In genomic region chr21:36428789-36429671, GRCh38 we compare ENCODE assay signal across 8 cellular contexts. TPM values are rescaled to one million over a fixed set of nuclear protein-coding genes. Genes with fewer than 3 reads are reported as not detected.
DNase-seq lines count a peak whose midpoint lies in the region; ATAC-seq and TF ChIP-seq lines count a peak whose summit lies in the region.

No MANE protein-coding gene starts in this region.

- no peak for DNase-seq in SK-N-SH
- DNase-seq in activated CD8-positive, alpha-beta T cell treated with anti-CD3 and anti-CD28 coated beads, Interleukin-2, amount 10 ng/mL, durations not matched to agents 7 days and 5 days: no peak
- DNase-seq in iris pigment epithelial cell (ENCODE audit: low read depth): peak; percentile 40
- DNase-seq in stimulated activated naive CD8-positive, alpha-beta T cell treated with anti-CD3 and anti-CD28 coated beads, Interleukin-15, amount 100 ng/mL, for 72 hours: no peak
- no peak for DNase-seq in activated CD4-positive, alpha-beta T cell treated with anti-CD3 and anti-CD28 coated beads, Interleukin-2, amount 50 U/mL, for 1 hour
- DNase-seq in stimulated activated CD4-positive, alpha-beta T cell treated with anti-CD3 and anti-CD28 coated beads, Interleukin-15, amount 100 ng/mL, for 24 hours: no peak
- DNase-seq in T1000 (lab: John Stamatoyannopoulos, UW): no peak

- peaks cover 2% of the 10 kb centered on the region for H3K36me3 Mint-ChIP-seq in activated CD8-positive, alpha-beta T cell treated with anti-CD3 and anti-CD28 coated beads, Interleukin-2, amount 10 ng/mL, durations not matched to agents 7 days and 5 days (ENCODE audit: low read depth)

- no peaks in the 10 kb centered on the region for H3K27me3 ChIP-seq in SK-N-SH (ENCODE audit: insufficient read depth)

- no peak for ATAC-seq in SK-N-SH treated with all-trans-retinoic acid at 6 μM for 48 hours
- ATAC-seq in activated CD8-positive, alpha-beta T cell treated with anti-CD3 and anti-CD28 coated beads, Interleukin-2, amount 10 ng/mL, durations not matched to agents 7 days and 5 days: no peak
- ATAC-seq in stimulated activated naive CD8-positive, alpha-beta T cell treated with anti-CD3 and anti-CD28 coated beads, Interleukin-15, amount 100 ng/mL, for 72 hours: no peak

- POLR2A ChIA-PET in SK-N-SH (lab: Yijun Ruan, JAX): no interaction called here
- POLR2A ChIA-PET in activated CD8-positive, alpha-beta T cell treated with anti-CD3 and anti-CD28 coated beads, Interleukin-2, amount 10 ng/mL, durations not matched to agents 7 days and 5 days (lab: Charles Lee): interaction anchor here (1.1 kb wide), 2 partner anchors 10 to 109 kb away, joined by 3 read pairs; partner anchors contain the start of gene MORC3

- no peaks in the 10 kb centered on the region for H3K9me2 ChIP-seq in SK-N-SH

- no peak overlapping the region for H3K4me3 ChIP-seq in SK-N-SH (ENCODE audit: low read depth in 2 of 2, low read length in 1 of 2)

- H3K79me2 ChIP-seq in SK-N-SH (ENCODE audit: insufficient read depth): peaks cover 12% of the 10 kb centered on the region; the same call in 1 of the 2 replicates

- H3F3A ChIP-seq in SK-N-SH (replicated peaks; ENCODE audit: insufficient read depth): peaks cover 12% of the 10 kb centered on the region

- 90% methylated on average over 18 of the region's 18 CpGs for WGBS in SK-N-SH (ENCODE audit: low lambda C conversion rate)

- peaks cover 20% of the 10 kb centered on the region for H3K4me1 Mint-ChIP-seq in activated CD8-positive, alpha-beta T cell treated with anti-CD3 and anti-CD28 coated beads, Interleukin-2, amount 10 ng/mL, durations not matched to agents 7 days and 5 days (ENCODE audit: low read depth)
- H3K4me1 Mint-ChIP-seq in stimulated activated naive CD8-positive, alpha-beta T cell treated with anti-CD3 and anti-CD28 coated beads, Interleukin-15, amount 100 ng/mL, for 72 hours: peaks cover 22% of the 10 kb centered on the region

- H3K9me3 Mint-ChIP-seq in activated CD8-positive, alpha-beta T cell treated with anti-CD3 and anti-CD28 coated beads, Interleukin-2, amount 10 ng/mL, durations not matched to agents 7 days and 5 days (ENCODE audit: insufficient read depth): no peaks in the 10 kb centered on the region
- no peaks in the 10 kb centered on the region for H3K9me3 Mint-ChIP-seq in stimulated activated naive CD8-positive, alpha-beta T cell treated with anti-CD3 and anti-CD28 coated beads, Interleukin-15, amount 100 ng/mL, for 72 hours

- no peak for TF ChIP-seq RAD21 in SK-N-SH (IDR thresholded peaks at IDR 0.05; ENCODE audit: low read length)

- H3K27ac Mint-ChIP-seq in activated CD8-positive, alpha-beta T cell treated with anti-CD3 and anti-CD28 coated beads, Interleukin-2, amount 10 ng/mL, durations not matched to agents 7 days and 5 days: peak overlapping the region; percentile 0
- peak overlapping the region in 1 of 2 donors; percentile 94 for H3K27ac Mint-ChIP-seq in stimulated activated naive CD8-positive, alpha-beta T cell treated with anti-CD3 and anti-CD28 coated beads, Interleukin-15, amount 100 ng/mL, for 72 hours

- H3K4me1 ChIP-seq in SK-N-SH (ENCODE audit: control insufficient read depth in 1 of 2, insufficient read depth in 2 of 2, low read depth in 1 of 2, low read length in 1 of 2): peaks cover 6 to 7% of the 10 kb centered on the region in 2 experiments; a peak in 2 of 4 replicates

- peak overlapping the region; percentile 55 for H3K4me3 Mint-ChIP-seq in activated CD8-positive, alpha-beta T cell treated with anti-CD3 and anti-CD28 coated beads, Interleukin-2, amount 10 ng/mL, durations not matched to agents 7 days and 5 days
- H3K4me3 Mint-ChIP-seq in stimulated activated naive CD8-positive, alpha-beta T cell treated with anti-CD3 and anti-CD28 coated beads, Interleukin-15, amount 100 ng/mL, for 72 hours: peak overlapping the region; percentile 73 to 83

- H3K36me3 ChIP-seq in SK-N-SH (replicated peaks in 1 of 2; ENCODE audit: control insufficient read depth in 1 of 2, insufficient read depth in 2 of 2, low read length in 1 of 2): no peaks in the 10 kb centered on the region

- H3K9ac ChIP-seq in SK-N-SH: peak overlapping the region; percentile 66; the same call in 1 of the 2 replicates

- no peaks in the 10 kb centered on the region for H3K9me3 ChIP-seq in SK-N-SH

- peak overlapping the region in 1 of 2 experiments; percentile 89; a peak in 2 of 4 replicates for H3K27ac ChIP-seq in SK-N-SH (ENCODE audit: low read depth in 2 of 2, low read length in 1 of 2)

- peaks cover 6% of the 10 kb centered on the region for H3K27me3 Mint-ChIP-seq in activated CD8-positive, alpha-beta T cell treated with anti-CD3 and anti-CD28 coated beads, Interleukin-2, amount 10 ng/mL, durations not matched to agents 7 days and 5 days (ENCODE audit: low read depth)
- peaks cover 46% of the 10 kb centered on the region for H3K27me3 Mint-ChIP-seq in stimulated activated naive CD8-positive, alpha-beta T cell treated with anti-CD3 and anti-CD28 coated beads, Interleukin-15, amount 100 ng/mL, for 72 hours

- CTCF ChIA-PET in SK-N-SH (lab: Yijun Ruan, JAX): interaction anchor here (0.9 to 2.1 kb wide), 3 partner anchors 8 to 75 kb away, joined by 3 to 9 read pairs (median 4); no protein-coding TSS in a partner anchor
- CTCF ChIA-PET in activated CD8-positive, alpha-beta T cell treated with anti-CD3 and anti-CD28 coated beads, Interleukin-2, amount 10 ng/mL, durations not matched to agents 7 days and 5 days (lab: Charles Lee): interaction anchor here (2.1 kb wide), 1 partner anchor 9 kb away, joined by 8 read pairs; no protein-coding TSS in a partner anchor

- H4K20me1 ChIP-seq in SK-N-SH (ENCODE audit: insufficient read depth): no peaks in the 10 kb centered on the region

- TF ChIP-seq CTCF in SK-N-SH (IDR thresholded peaks at IDR 0.05): no peak

- 0 out of 2 replicates have a peak overlapping the region, but pooled peaks have one; percentile 64 for H3K4me2 ChIP-seq in SK-N-SH

- no peak for TF ChIP-seq EP300 in SK-N-SH (IDR thresholded peaks at IDR 0.05; ENCODE audit: borderline replicate concordance in 1 of 2, low read depth in 1 of 2, low read length in 1 of 2)

- peak overlapping the region; percentile 75 for H2AFZ ChIP-seq in SK-N-SH (ENCODE audit: low read depth)

TF ChIP-seq in SK-N-SH, 30 proteins besides CTCF, POLR2A, EP300 and RAD21:
- TF ChIP-seq TAF1 (IDR thresholded peaks at IDR 0.05; ENCODE audit: borderline replicate concordance, low read depth, low read length) (no peak), PBX3 (IDR thresholded peaks at IDR 0.05) (no peak), GABPA (IDR thresholded peaks at IDR 0.05; ENCODE audit: low read depth) (no peak), RFX5 (IDR thresholded peaks at IDR 0.05; ENCODE audit: low read length) (no peak), EZH2phosphoT487 (IDR thresholded peaks at IDR 0.05; ENCODE audit: borderline replicate concordance, low read depth) (no peak)

TF ChIP-seq in SK-N-SH treated with all-trans-retinoic acid at 6 μM for 48 hours, 23 proteins besides CTCF, POLR2A, EP300 and RAD21:
- TF ChIP-seq ZNF8 (CRISPR knock-in tag; IDR thresholded peaks at IDR 0.05) (no peak), ZNF565 (CRISPR knock-in tag; conservative IDR thresholded peaks at IDR 0.05; ENCODE audit: low read depth) (no peak), CSDC2 (CRISPR knock-in tag; IDR thresholded peaks at IDR 0.05) (no peak)

RNA-seq across cellular contexts. Expression of gene CHAF1B, which starts 43.8 kb away (rescaled TPM):
- 5.6 and 6.8 TPM in 2 replicates for polyA plus RNA-seq in SK-N-SH (2012; rRNA removed)
- polyA plus RNA-seq in SK-N-SH (2012; cell fraction: cytosol; rRNA removed): 6.0 and 6.2 TPM in 2 replicates
- 4.0 and 5.1 TPM in 2 replicates for polyA plus RNA-seq in SK-N-SH (2012; cell fraction: nucleus; rRNA removed)
- 10 to 100 TPM; 27.4 to 28.1 TPM for total RNA-seq in activated CD8-positive, alpha-beta T cell treated with anti-CD3 and anti-CD28 coated beads, Interleukin-2, amount 10 ng/mL, durations not matched to agents 7 days and 5 days

RNA-seq across cellular contexts. Expression of gene CLDN14, which starts 50.9 kb away (rescaled TPM):
- not detected in 2 replicates for polyA plus RNA-seq in SK-N-SH (2012; rRNA removed)
- not detected in 2 replicates for polyA plus RNA-seq in SK-N-SH (2012; cell fraction: cytosol; rRNA removed)
- polyA plus RNA-seq in SK-N-SH (2012; cell fraction: nucleus; rRNA removed): not detected in 2 replicates
- not detected for total RNA-seq in activated CD8-positive, alpha-beta T cell treated with anti-CD3 and anti-CD28 coated beads, Interleukin-2, amount 10 ng/mL, durations not matched to agents 7 days and 5 days
